11 cellular contexts compared by ENCODE assay signal in the genomic region with DNA sequence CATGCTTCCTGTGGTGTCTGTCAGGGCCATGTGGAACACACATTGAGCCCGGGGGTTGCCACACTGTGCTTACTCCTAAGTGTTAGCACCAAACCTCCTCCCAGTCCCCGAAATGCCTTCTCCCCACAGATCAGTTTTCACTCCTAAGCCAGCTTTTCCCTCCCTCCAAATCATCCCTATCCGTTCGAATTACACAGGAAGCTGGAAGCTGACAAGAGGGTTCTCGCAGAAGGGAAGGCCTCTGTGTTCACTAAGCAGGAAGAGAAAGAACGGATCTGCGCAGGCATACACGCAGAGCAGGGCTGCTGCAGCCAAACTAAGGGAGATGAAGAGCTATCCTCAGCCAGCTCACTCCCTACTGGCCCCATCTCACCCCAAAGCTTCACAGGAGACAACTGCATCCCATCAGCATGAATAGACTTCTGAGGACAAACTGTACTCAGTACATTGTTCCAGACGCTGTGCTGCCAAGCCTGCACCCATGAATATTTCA. TPM values are rescaled to one million over a fixed set of nuclear protein-coding genes. Genes with fewer than 3 reads are reported as not detected.
A peak's percentile ranks its signal among the peaks of the same experiment; 100 is the strongest.
DNase-seq lines count a peak whose midpoint lies in the region; ATAC-seq and TF ChIP-seq lines count a peak whose summit lies in the region.
"Had no signal": no experiment of that assay in that cellular context is flagged by ENCODE, and none has a peak within 500 bp of the region (broad histone marks: within the 10 kb centered on the region; RNA-seq: fewer than 3 reads in every experiment).

No MANE protein-coding gene starts in this region.

- H3K27ac ChIP-seq in colonic mucosa (no peak overlapping the region), smooth muscle cell (ENCODE audit: low read depth) (peak overlapping the region; percentile 15)
- H3K27ac ChIP-seq: VCaP had no signal

- no peak overlapping the region for H2AFZ ChIP-seq in smooth muscle cell (ENCODE audit: low read depth)

- H3F3A ChIP-seq in smooth muscle cell (ENCODE audit: low read depth) = no peaks in the 10 kb centered on the region

- no peaks in the 10 kb centered on the region for H4K20me1 ChIP-seq in smooth muscle cell (ENCODE audit: low read depth)

- WGBS in smooth muscle cell (ENCODE audit: low lambda C conversion rate) = 65% methylated on average over 9 of the region's 9 CpGs

- H3K79me2 ChIP-seq in smooth muscle cell (ENCODE audit: low read depth) = no peaks in the 10 kb centered on the region

- H3K9ac ChIP-seq in colonic mucosa (ENCODE audit: low read depth in 2 of 2, low read length in 2 of 2) = no peak overlapping the region
- H3K9ac ChIP-seq in smooth muscle cell (ENCODE audit: low read depth) = no peak overlapping the region

- H3K27me3 ChIP-seq in colonic mucosa = no peaks in the 10 kb centered on the region
- no peaks in the 10 kb centered on the region for H3K27me3 ChIP-seq in smooth muscle cell (ENCODE audit: low read depth)

- no peak for TF ChIP-seq CTCF in HFF-Myc (IDR thresholded peaks at IDR 0.05; ENCODE audit: low read depth, low read length, missing control alignments)
- TF ChIP-seq CTCF in colonic mucosa (IDR thresholded peaks at IDR 0.05) = no peak
- no peak for TF ChIP-seq CTCF in smooth muscle cell (IDR thresholded peaks at IDR 0.05; ENCODE audit: borderline replicate concordance, insufficient read depth, poor library complexity, severe bottlenecking)

- H3K4me3 ChIP-seq in HFF-Myc (replicated peaks; ENCODE audit: low read depth, low read length) (no peak overlapping the region), colonic mucosa (no peak overlapping the region), smooth muscle cell (no peak overlapping the region)

- no peaks in the 10 kb centered on the region for H3K9me3 ChIP-seq in colonic mucosa
- H3K9me3 ChIP-seq in smooth muscle cell (replicated peaks; ENCODE audit: low read depth) = no peaks in the 10 kb centered on the region

- H3K4me1 ChIP-seq in colonic mucosa = no peaks in the 10 kb centered on the region
- H3K4me1 ChIP-seq in smooth muscle cell (ENCODE audit: low read depth) = peaks cover 6% of the 10 kb centered on the region

- no peak for ATAC-seq in GM19452 (IDR thresholded peaks at IDR 0.05; ENCODE audit: unreplicated experiment)

- intact Hi-C loops in colonic mucosa (cut with DNase I) = no loop called here

- H3K36me3 ChIP-seq in colonic mucosa (no peaks in the 10 kb centered on the region), smooth muscle cell (ENCODE audit: low read depth) (no peaks in the 10 kb centered on the region)

- peak; percentile 72 for DNase-seq in HFF-Myc (ENCODE audit: extremely low read depth, low read depth)
- DNase-seq in colonic mucosa = peak; percentile 22
- peak; percentile 84 for DNase-seq in left kidney (ENCODE audit: low read depth, low spot score)
- DNase-seq in smooth muscle cell (lab: John Stamatoyannopoulos, UW; ENCODE audit: unreplicated experiment) = no peak
- no peak for DNase-seq in 8988T
- no peak for DNase-seq in dedifferentiated amniotic fluid mesenchymal stem cell (ENCODE audit: extremely low spot score)
- no peak for DNase-seq in cerebellum (ENCODE audit: low spot score)
- DNase-seq: occipital lobe, OCI-M1 had no signal

- H3K4me2 ChIP-seq in smooth muscle cell = no peak overlapping the region

RNA-seq across cellular contexts. Expression of gene XXYLT1, which starts 32.3 kb away (rescaled TPM):
- total RNA-seq in colonic mucosa (10 to 100 TPM in 1 of 2 donors, 1 to 10 TPM in 1; 8.3 to 10.9 TPM), smooth muscle cell (22.2 and 28.7 TPM in 2 replicates), cerebellum (25.4 TPM)
- 24.4 and 35.4 TPM in 2 replicates for polyA plus RNA-seq in smooth muscle cell

Comparison
In these comparisons a context has a peak if more than half of its experiments do, and no peak if none do; other contexts are left out.
1. DNase-seq: peak in HFF-Myc (single experiment), colonic mucosa (single experiment) and left kidney (single experiment); none in smooth muscle cell (single experiment), 8988T (single experiment), dedifferentiated amniotic fluid mesenchymal stem cell (single experiment) and cerebellum (single experiment).